9 cellular contexts compared by ENCODE assay signal in genomic region chr1:63368131-63368530, GRCh38. TPM values are rescaled to one million over a fixed set of nuclear protein-coding genes. Genes with fewer than 3 reads are reported as not detected.
DNase-seq lines count a peak whose midpoint lies in the region; ATAC-seq lines count a peak whose summit lies in the region.
"Had no signal": no experiment of that assay in that cellular context is flagged by ENCODE, and none has a peak within 500 bp of the region (broad histone marks: within the 10 kb centered on the region; RNA-seq: fewer than 3 reads in every experiment).

No MANE protein-coding gene starts in this region.

- peak overlapping the region; percentile 89 for H3K4me3 ChIP-seq in iPS-18c (ENCODE audit: insufficient read depth, low read depth, low read length)

- H3K9me3 ChIP-seq in iPS-18c (ENCODE audit: control insufficient read depth, insufficient read depth, low read length): peaks cover 3% of the 10 kb centered on the region

- H3K9me3 Mint-ChIP-seq in activated CD4-positive, alpha-beta T cell treated with anti-CD3 and anti-CD28 coated beads for 36 hours (ENCODE audit: low read depth): no peaks in the 10 kb centered on the region
- H3K9me3 Mint-ChIP-seq in activated T-helper 1 cell treated with anti-CD3 and anti-CD28 coated beads, Interleukin-12 subunit alpha, Interleukin-12 subunit beta, Interleukin-2, Interleukin-4 antibody, amounts not matched to agents 30 ng/mL and 10 ng/mL and 1 ng/mL, durations not matched to agents 14 hours and 24 hours and 36 hours: no peaks in the 10 kb centered on the region

- peak; percentile 14 for DNase-seq in activated CD4-positive, alpha-beta T cell treated with anti-CD3 and anti-CD28 coated beads for 36 hours
- DNase-seq in activated CD4-positive, alpha-beta T cell treated with anti-CD3 and anti-CD28 coated beads for 4 hours: no peak
- no peak for DNase-seq in activated T-helper 1 cell treated with anti-CD3 and anti-CD28 coated beads, Interleukin-12 subunit alpha, Interleukin-12 subunit beta, Interleukin-2, Interleukin-4 antibody, amounts not matched to agents 30 ng/mL and 10 ng/mL and 1 ng/mL, durations not matched to agents 14 hours and 24 hours and 36 hours (ENCODE audit: low spot score)
- no peak for DNase-seq in substantia nigra (lab: John Stamatoyannopoulos, UW)
- DNase-seq in KG1 (lab: John Stamatoyannopoulos, UW): no peak

- H3K27ac ChIP-seq in substantia nigra (ENCODE audit: low read depth, low read length, poor library complexity, severe bottlenecking): peak overlapping the region; percentile 79

- intact Hi-C loops in activated CD4-positive, alpha-beta T cell treated with anti-CD3 and anti-CD28 coated beads for 36 hours (cut with DNase I, micrococcal nuclease): loop anchor here in 1 of 2 experiments (5.0 kb wide), 1 partner anchor 931 kb away; the partner anchor contains the start of gene USP1
- intact Hi-C loops in activated T-helper 1 cell treated with anti-CD3 and anti-CD28 coated beads, Interleukin-12 subunit alpha, Interleukin-12 subunit beta, Interleukin-2, Interleukin-4 antibody, amounts not matched to agents 30 ng/mL and 10 ng/mL and 1 ng/mL, durations not matched to agents 14 hours and 24 hours and 36 hours (cut with micrococcal nuclease): loop anchor here (5.0 kb wide), 1 partner anchor 931 kb away; the partner anchor contains the start of gene USP1

- peak overlapping the region; percentile 82 for H3K27ac Mint-ChIP-seq in activated CD4-positive, alpha-beta T cell treated with anti-CD3 and anti-CD28 coated beads for 36 hours
- H3K27ac Mint-ChIP-seq in activated T-helper 1 cell treated with anti-CD3 and anti-CD28 coated beads, Interleukin-12 subunit alpha, Interleukin-12 subunit beta, Interleukin-2, Interleukin-4 antibody, amounts not matched to agents 30 ng/mL and 10 ng/mL and 1 ng/mL, durations not matched to agents 14 hours and 24 hours and 36 hours: peak overlapping the region; percentile 74

- peaks cover 21% of the 10 kb centered on the region for H3K36me3 Mint-ChIP-seq in activated CD4-positive, alpha-beta T cell treated with anti-CD3 and anti-CD28 coated beads for 36 hours (ENCODE audit: low read depth)
- H3K36me3 Mint-ChIP-seq in activated T-helper 1 cell treated with anti-CD3 and anti-CD28 coated beads, Interleukin-12 subunit alpha, Interleukin-12 subunit beta, Interleukin-2, Interleukin-4 antibody, amounts not matched to agents 30 ng/mL and 10 ng/mL and 1 ng/mL, durations not matched to agents 14 hours and 24 hours and 36 hours (ENCODE audit: low read depth): peaks cover 7% of the 10 kb centered on the region

- peaks cover 23% of the 10 kb centered on the region for H3K4me1 Mint-ChIP-seq in activated CD4-positive, alpha-beta T cell treated with anti-CD3 and anti-CD28 coated beads for 36 hours
- peaks cover 16% of the 10 kb centered on the region for H3K4me1 Mint-ChIP-seq in activated T-helper 1 cell treated with anti-CD3 and anti-CD28 coated beads, Interleukin-12 subunit alpha, Interleukin-12 subunit beta, Interleukin-2, Interleukin-4 antibody, amounts not matched to agents 30 ng/mL and 10 ng/mL and 1 ng/mL, durations not matched to agents 14 hours and 24 hours and 36 hours (ENCODE audit: low read depth)

- H3K4me3 Mint-ChIP-seq in activated CD4-positive, alpha-beta T cell treated with anti-CD3 and anti-CD28 coated beads for 36 hours: peak overlapping the region; percentile 98
- peak overlapping the region; percentile 90 for H3K4me3 Mint-ChIP-seq in activated T-helper 1 cell treated with anti-CD3 and anti-CD28 coated beads, Interleukin-12 subunit alpha, Interleukin-12 subunit beta, Interleukin-2, Interleukin-4 antibody, amounts not matched to agents 30 ng/mL and 10 ng/mL and 1 ng/mL, durations not matched to agents 14 hours and 24 hours and 36 hours

- peaks cover under 1% of the 10 kb centered on the region for H3K27me3 Mint-ChIP-seq in activated CD4-positive, alpha-beta T cell treated with anti-CD3 and anti-CD28 coated beads for 36 hours
- no peaks in the 10 kb centered on the region for H3K27me3 Mint-ChIP-seq in activated T-helper 1 cell treated with anti-CD3 and anti-CD28 coated beads, Interleukin-12 subunit alpha, Interleukin-12 subunit beta, Interleukin-2, Interleukin-4 antibody, amounts not matched to agents 30 ng/mL and 10 ng/mL and 1 ng/mL, durations not matched to agents 14 hours and 24 hours and 36 hours (ENCODE audit: insufficient read depth)

- CTCF ChIA-PET in activated CD4-positive, alpha-beta T cell treated with anti-CD3 and anti-CD28 coated beads for 36 hours (lab: Charles Lee): interaction anchor here (0.6 to 0.7 kb wide), 3 partner anchors 48 to 1446 kb away, joined by 3 to 4 read pairs (median 3); no protein-coding TSS in a partner anchor

- POLR2A ChIA-PET in activated CD4-positive, alpha-beta T cell treated with anti-CD3 and anti-CD28 coated beads for 36 hours (lab: Charles Lee): no interaction called here

- peak; percentile 16 for ATAC-seq in activated CD4-positive, alpha-beta T cell treated with anti-CD3 and anti-CD28 coated beads for 36 hours
- ATAC-seq in HG03378 (IDR thresholded peaks at IDR 0.05; ENCODE audit: unreplicated experiment) (peak; percentile 25), esophagus mucosa (no peak)

RNA-seq across cellular contexts. Expression of gene ALG6, which starts 0.7 kb away (rescaled TPM):
- 10 to 100 TPM; 16.2 to 16.3 TPM for total RNA-seq in activated CD4-positive, alpha-beta T cell treated with anti-CD3 and anti-CD28 coated beads for 36 hours
- 25.8 and 26.9 TPM in 2 replicates for total RNA-seq in activated T-helper 1 cell treated with anti-CD3 and anti-CD28 coated beads, Interleukin-12 subunit alpha, Interleukin-12 subunit beta, Interleukin-2, Interleukin-4 antibody, amounts not matched to agents 30 ng/mL and 10 ng/mL and 1 ng/mL, durations not matched to agents 14 hours and 24 hours and 36 hours
- total RNA-seq in esophagus mucosa: 12.3 TPM

RNA-seq across cellular contexts. Expression of gene FOXD3, which starts 45.8 kb away (rescaled TPM):
- total RNA-seq in activated CD4-positive, alpha-beta T cell treated with anti-CD3 and anti-CD28 coated beads for 36 hours: not detected
- total RNA-seq in activated T-helper 1 cell treated with anti-CD3 and anti-CD28 coated beads, Interleukin-12 subunit alpha, Interleukin-12 subunit beta, Interleukin-2, Interleukin-4 antibody, amounts not matched to agents 30 ng/mL and 10 ng/mL and 1 ng/mL, durations not matched to agents 14 hours and 24 hours and 36 hours: not detected in 2 replicates
- total RNA-seq in esophagus mucosa: not detected
- total RNA-seq: glomerular endothelial cell had no signal
